8 cellular contexts compared by ENCODE assay signal in the genomic region with DNA sequence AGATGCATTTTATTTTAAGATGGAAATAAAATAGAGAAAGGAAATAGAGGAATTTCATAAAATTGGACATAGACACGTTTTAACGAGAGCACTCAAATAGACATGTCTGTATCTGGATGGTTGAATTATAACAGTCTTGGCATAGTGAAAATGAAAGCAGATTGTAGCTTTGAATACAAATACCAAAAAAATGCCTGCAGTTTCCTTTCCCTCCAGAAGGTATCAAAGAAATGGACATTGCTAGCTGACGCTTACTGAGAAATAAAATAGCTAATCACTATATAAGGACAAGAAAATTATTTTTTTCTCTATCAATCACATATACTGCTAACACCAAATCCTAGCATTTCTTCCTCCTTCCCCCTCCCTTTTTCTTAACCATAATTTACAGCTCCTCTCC. TPM values are rescaled to one million over a fixed set of nuclear protein-coding genes. Genes with fewer than 3 reads are reported as not detected.
DNase-seq lines count a peak whose midpoint lies in the region; ATAC-seq and TF ChIP-seq lines count a peak whose summit lies in the region.

No MANE protein-coding gene starts in this region.

- H3K4me3 ChIP-seq in DND-41 (ENCODE audit: low read depth in 1 of 2, low read length in 2 of 2) = peak overlapping the region; percentile 18 to 57; a peak in 3 of 4 replicates
- H3K4me3 ChIP-seq in effector memory CD4-positive, alpha-beta T cell (ENCODE audit: insufficient read depth, low read depth, low read length, poor library complexity, severe bottlenecking) = peak overlapping the region; percentile 31

- no peaks in the 10 kb centered on the region for H3K79me2 ChIP-seq in DND-41 (ENCODE audit: insufficient read depth, low read length)

- no peaks in the 10 kb centered on the region for H3K27me3 ChIP-seq in DND-41 (ENCODE audit: insufficient read depth, low read length, poor library complexity)
- no peaks in the 10 kb centered on the region for H3K27me3 ChIP-seq in effector memory CD4-positive, alpha-beta T cell (replicated peaks; ENCODE audit: control insufficient read depth, insufficient read depth, low read length, poor library complexity, severe bottlenecking)

- H3K27me3 Mint-ChIP-seq in stimulated activated memory B cell treated with anti-CD40 and anti-IgM and Interleukin-4, amounts not matched to agents 10 μg/mL and 1 μg/mL and 100 μg/mL, for 72 hours = no peaks in the 10 kb centered on the region
- peaks cover 2% of the 10 kb centered on the region for H3K27me3 Mint-ChIP-seq in mesothelial cell of epicardium (ENCODE audit: low read depth)

- peaks cover 34% of the 10 kb centered on the region for H3K4me1 Mint-ChIP-seq in stimulated activated memory B cell treated with anti-CD40 and anti-IgM and Interleukin-4, amounts not matched to agents 10 μg/mL and 1 μg/mL and 100 μg/mL, for 72 hours
- H3K4me1 Mint-ChIP-seq in mesothelial cell of epicardium = peaks cover 12% of the 10 kb centered on the region

- H3K9me3 Mint-ChIP-seq in stimulated activated memory B cell treated with anti-CD40 and anti-IgM and Interleukin-4, amounts not matched to agents 10 μg/mL and 1 μg/mL and 100 μg/mL, for 72 hours = no peaks in the 10 kb centered on the region
- no peaks in the 10 kb centered on the region for H3K9me3 Mint-ChIP-seq in mesothelial cell of epicardium

- no peaks in the 10 kb centered on the region for H3K36me3 Mint-ChIP-seq in stimulated activated memory B cell treated with anti-CD40 and anti-IgM and Interleukin-4, amounts not matched to agents 10 μg/mL and 1 μg/mL and 100 μg/mL, for 72 hours
- H3K36me3 Mint-ChIP-seq in mesothelial cell of epicardium = no peaks in the 10 kb centered on the region

- H3K9me3 ChIP-seq in DND-41 (ENCODE audit: insufficient read depth, low read length, severe bottlenecking) = no peaks in the 10 kb centered on the region
- H3K9me3 ChIP-seq in effector memory CD4-positive, alpha-beta T cell (ENCODE audit: control insufficient read depth, low read length) = no peaks in the 10 kb centered on the region

- H3K4me1 ChIP-seq in DND-41 (ENCODE audit: insufficient read depth, low read length) = peaks cover 40% of the 10 kb centered on the region
- H3K4me1 ChIP-seq in effector memory CD4-positive, alpha-beta T cell (ENCODE audit: control insufficient read depth, insufficient read depth, low read length, poor library complexity, severe bottlenecking) = peaks cover 15% of the 10 kb centered on the region

- ATAC-seq in DND-41 (ENCODE audit: insufficient read depth, low read depth) (peak; percentile 72), GM19452 (IDR thresholded peaks at IDR 0.05; ENCODE audit: unreplicated experiment) (peak; percentile 80), HG03565 (IDR thresholded peaks at IDR 0.05; ENCODE audit: unreplicated experiment) (peak; percentile 78)
- ATAC-seq in stimulated activated memory B cell treated with anti-CD40 and anti-IgM and Interleukin-4, amounts not matched to agents 10 μg/mL and 1 μg/mL and 100 μg/mL, for 72 hours = peak; percentile 83

- peak overlapping the region; percentile 78 for H3K4me2 ChIP-seq in DND-41 (ENCODE audit: insufficient read depth, low read length)

- H3K4me3 Mint-ChIP-seq in stimulated activated memory B cell treated with anti-CD40 and anti-IgM and Interleukin-4, amounts not matched to agents 10 μg/mL and 1 μg/mL and 100 μg/mL, for 72 hours = peak overlapping the region; percentile 79
- no peak overlapping the region for H3K4me3 Mint-ChIP-seq in mesothelial cell of epicardium

- peak; percentile 51 for TF ChIP-seq CTCF in DND-41 (IDR thresholded peaks at IDR 0.05; ENCODE audit: borderline replicate concordance, extremely low read depth, low read length, poor library complexity, severe bottlenecking)
- TF ChIP-seq CTCF in mesothelial cell of epicardium (IDR thresholded peaks at IDR 0.05; ENCODE audit: unreplicated experiment) = no peak

- H2AFZ ChIP-seq in DND-41 (ENCODE audit: low read depth, low read length) = peak overlapping the region; percentile 66

- no peaks in the 10 kb centered on the region for H4K20me1 ChIP-seq in DND-41 (ENCODE audit: insufficient read depth, low read length)

- H3K36me3 ChIP-seq in DND-41 (ENCODE audit: insufficient read depth, low read length) = no peaks in the 10 kb centered on the region
- H3K36me3 ChIP-seq in effector memory CD4-positive, alpha-beta T cell (ENCODE audit: control insufficient read depth, insufficient read depth, low read length) = no peaks in the 10 kb centered on the region

- no peak for DNase-seq in DND-41
- DNase-seq in effector memory CD4-positive, alpha-beta T cell = no peak
- no peak for DNase-seq in mesothelial cell of epicardium (ENCODE audit: low spot score in 2 of 2, unreplicated experiment in 2 of 2)
- DNase-seq in middle frontal gyrus (ENCODE audit: extremely low spot score, low spot score) = no peak
- DNase-seq in stimulated activated CD4-positive, alpha-beta T cell treated with anti-CD3 and anti-CD28 coated beads, Interleukin-2, amount 100 ng/mL, for 48 hours = no peak

- H3K27ac ChIP-seq in DND-41 (ENCODE audit: low read length) = peak overlapping the region; percentile 98
- peak overlapping the region; percentile 80 for H3K27ac ChIP-seq in effector memory CD4-positive, alpha-beta T cell (ENCODE audit: insufficient read depth, low read length, poor library complexity, severe bottlenecking)

- H3K9ac ChIP-seq in DND-41 (ENCODE audit: low read depth, low read length) = peak overlapping the region; percentile 76

- H3K27ac Mint-ChIP-seq in stimulated activated memory B cell treated with anti-CD40 and anti-IgM and Interleukin-4, amounts not matched to agents 10 μg/mL and 1 μg/mL and 100 μg/mL, for 72 hours = peak overlapping the region; percentile 95
- H3K27ac Mint-ChIP-seq in mesothelial cell of epicardium = no peak overlapping the region

RNA-seq across cellular contexts. Expression of a gene that starts 11.4 kb away (rescaled TPM):
- 15.8 to 19.6 TPM (median 17.1 TPM) in 3 replicates for total RNA-seq in mesothelial cell of epicardium
